ENCODE assay signal across 1 cellular context in genomic region chr2:180240774-180241173, GRCh38.
TF ChIP-seq lines count a peak whose summit lies in the region.

No MANE protein-coding gene starts in this region.

TF ChIP-seq in WTC11, 78 proteins besides CTCF, POLR2A, EP300 and RAD21 (continued from another document):
- TF ChIP-seq E2F4 (CRISPR knock-in tag; IDR thresholded peaks at IDR 0.05; ENCODE audit: borderline replicate concordance, low read depth), result no peak
- TF ChIP-seq GABPB1 (CRISPR knock-in tag; IDR thresholded peaks at IDR 0.05), result no peak
- TF ChIP-seq CREB1 (CRISPR knock-in tag; IDR thresholded peaks at IDR 0.05), result no peak
- no peak for TF ChIP-seq ZNF423 (CRISPR knock-in tag; IDR thresholded peaks at IDR 0.05)
